8 cellular contexts compared by ENCODE assay signal in genomic region chr14:21913759-21914158, GRCh38.
DNase-seq lines count a peak whose midpoint lies in the region; ATAC-seq, FAIRE-seq and TF ChIP-seq lines count a peak whose summit lies in the region.

No MANE protein-coding gene starts in this region.

- no peak overlapping the region for H3K18ac ChIP-seq in H1 (ENCODE audit: extremely low read depth, low read length)

- H2BK20ac ChIP-seq in H1 (ENCODE audit: low read length): no peak overlapping the region

- no peaks in the 10 kb centered on the region for H3K23me2 ChIP-seq in H1 (ENCODE audit: low read depth, low read length)

- no peak overlapping the region for H3K4ac ChIP-seq in H1 (replicated peaks; ENCODE audit: insufficient read length, low read depth, low read length)

- peak; percentile 69 to 74 for TF ChIP-seq RAD21 in H1 (IDR thresholded peaks at IDR 0.05 in 1 of 2, conservative IDR thresholded peaks at IDR 0.05 in 1 of 2; ENCODE audit: low read depth in 2 of 2, low read length in 2 of 2)

- H3K14ac ChIP-seq in H1 (ENCODE audit: insufficient read length): no peak overlapping the region

- no peak overlapping the region for H3K27ac ChIP-seq in H1 (ENCODE audit: low read depth, low read length)

- peak; percentile 100 for FAIRE-seq in H1 (lab: Jason Lieb, UNC)

- no peak overlapping the region for H2AK5ac ChIP-seq in H1 (ENCODE audit: low read depth, low read length)

- H2BK120ac ChIP-seq in H1 (replicated peaks; ENCODE audit: low read depth, low read length): no peak overlapping the region

- no peak overlapping the region for H4K5ac ChIP-seq in H1 (ENCODE audit: insufficient read length, low read depth, low read length)

- H3K4me1 ChIP-seq in H1 (replicated peaks in 1 of 4; ENCODE audit: control insufficient read depth in 3 of 4, insufficient read depth in 4 of 4, low read length in 3 of 4) (no peaks in the 10 kb centered on the region), mucosa of descending colon (ENCODE audit: low read depth) (no peaks in the 10 kb centered on the region)

- no peak overlapping the region for H2BK5ac ChIP-seq in H1 (ENCODE audit: low read depth, low read length)

- H3K56ac ChIP-seq in H1 (replicated peaks; ENCODE audit: insufficient read length, low read depth, low read length): no peak overlapping the region

- H4K91ac ChIP-seq in H1 (replicated peaks; ENCODE audit: insufficient read length, low read length): no peak overlapping the region

- no peak overlapping the region for H2BK12ac ChIP-seq in H1 (ENCODE audit: low read depth, low read length)

- H3K27ac Mint-ChIP-seq in activated CD4-positive, alpha-beta T cell treated with anti-CD3 and anti-CD28 coated beads, Interleukin-2, amount 10 ng/mL, durations not matched to agents 7 days and 5 days: peak overlapping the region; percentile 46

- CTCF ChIA-PET in activated CD4-positive, alpha-beta T cell treated with anti-CD3 and anti-CD28 coated beads, Interleukin-2, amount 10 ng/mL, durations not matched to agents 7 days and 5 days (lab: Charles Lee): interaction anchor here (0.6 to 4.5 kb wide), 22 partner anchors 9 to 1040 kb away, joined by 3 to 27 read pairs (median 4); no protein-coding TSS in a partner anchor
- CTCF ChIA-PET in H1 (lab: Charles Lee; ENCODE audit: partially characterized antibody): interaction anchor here (0.8 to 4.1 kb wide), 36 partner anchors 8 to 415 kb away, joined by 3 to 21 read pairs (median 6); no protein-coding TSS in a partner anchor

- DNase-seq in D341Med (ENCODE audit: low spot score) (peak; percentile 42), HCEC 1CT (peak; percentile 59), NCI-H460 (ENCODE audit: extremely low read depth, low read depth) (peak; percentile 76), H1 (ENCODE audit: low read depth in 1 of 2, low spot score in 2 of 2) (peak; percentile 38 to 81), mucosa of descending colon (peak; percentile 35 to 84 (median 53)), epidermal melanocyte (ENCODE audit: insufficient read length, low spot score) (no peak)
- peak; percentile 89 for DNase-seq in activated CD4-positive, alpha-beta T cell treated with anti-CD3 and anti-CD28 coated beads, Interleukin-2, amount 10 ng/mL, durations not matched to agents 7 days and 5 days
- DNase-seq in stimulated activated naive CD4-positive, alpha-beta T cell (lab: John Stamatoyannopoulos, UW): peak; percentile 29 to 83 (median 68)

- no peaks in the 10 kb centered on the region for H3K9me3 Mint-ChIP-seq in activated CD4-positive, alpha-beta T cell treated with anti-CD3 and anti-CD28 coated beads, Interleukin-2, amount 10 ng/mL, durations not matched to agents 7 days and 5 days

- no peaks in the 10 kb centered on the region for H3K27me3 ChIP-seq in H1 (replicated peaks in 1 of 4; ENCODE audit: control insufficient read depth in 3 of 4, extremely low read depth in 1 of 4, insufficient read depth in 3 of 4, low read length in 3 of 4)

- H3K4me3 ChIP-seq in H1 (ENCODE audit: extremely low read depth in 1 of 4, insufficient read depth in 2 of 4, low read depth in 3 of 4, low read length in 4 of 4) (no peak overlapping the region), mucosa of descending colon (no peak overlapping the region)

- 17% methylated on average over 6 of the region's 6 CpGs; no CpG with 5 or more reads in 1 of the 2 experiments for WGBS in H1 (ENCODE audit: extremely low coverage in 1 of 2, insufficient coverage in 1 of 2, insufficient read length in 1 of 2, insufficient replicate concordance in 2 of 2, low coverage in 1 of 2, low lambda C conversion rate in 2 of 2, missing lambda C conversion rate in 1 of 2), 2 experiments

- H2BK15ac ChIP-seq in H1 (ENCODE audit: low read length): no peak overlapping the region

- no peak overlapping the region for H4K8ac ChIP-seq in H1 (ENCODE audit: extremely low read depth, insufficient read depth, low read length)

- ATAC-seq in mucosa of descending colon: peak; percentile 89

- peak overlapping the region; percentile 83; the same call in 1 of the 2 replicates for H2AFZ ChIP-seq in H1 (ENCODE audit: low read length)

- peaks cover 4% of the 10 kb centered on the region for H3K27me3 Mint-ChIP-seq in activated CD4-positive, alpha-beta T cell treated with anti-CD3 and anti-CD28 coated beads, Interleukin-2, amount 10 ng/mL, durations not matched to agents 7 days and 5 days

- H3K9ac ChIP-seq in H1 (replicated peaks in 1 of 4; ENCODE audit: extremely low read depth in 1 of 4, low read depth in 3 of 4, low read length in 3 of 4): no peak overlapping the region

- peak overlapping the region; percentile 50 for H3K4me3 Mint-ChIP-seq in activated CD4-positive, alpha-beta T cell treated with anti-CD3 and anti-CD28 coated beads, Interleukin-2, amount 10 ng/mL, durations not matched to agents 7 days and 5 days

- no peak overlapping the region for H3K4me2 ChIP-seq in H1 (ENCODE audit: insufficient read depth in 1 of 2, low read depth in 2 of 2, low read length in 2 of 2)

- no peak for TF ChIP-seq POLR2A in H1 (IDR thresholded peaks at IDR 0.05; ENCODE audit: control extremely low read depth in 1 of 2, low read depth in 2 of 2, low read length in 2 of 2)

- no peaks in the 10 kb centered on the region for H3K36me3 ChIP-seq in H1 (ENCODE audit: control insufficient read depth in 2 of 4, insufficient read depth in 4 of 4, low read length in 3 of 4)
- no peaks in the 10 kb centered on the region for H3K36me3 ChIP-seq in mucosa of descending colon (ENCODE audit: low read depth)

- POLR2A ChIA-PET in activated CD4-positive, alpha-beta T cell treated with anti-CD3 and anti-CD28 coated beads, Interleukin-2, amount 10 ng/mL, durations not matched to agents 7 days and 5 days (lab: Charles Lee): interaction anchor here (0.7 kb wide), 1 partner anchor 657 kb away, joined by 3 read pairs; no protein-coding TSS in a partner anchor
- POLR2A ChIA-PET in H1 (lab: Charles Lee; ENCODE audit: partially characterized antibody): no interaction called here

- no peaks in the 10 kb centered on the region for H3K79me1 ChIP-seq in H1 (ENCODE audit: low read depth, low read length)

- no peaks in the 10 kb centered on the region for H3K9me3 ChIP-seq in H1 (ENCODE audit: insufficient read depth in 2 of 2, low read depth in 1 of 2, low read length in 1 of 2)
- no peaks in the 10 kb centered on the region for H3K9me3 ChIP-seq in mucosa of descending colon

- no peaks in the 10 kb centered on the region for H4K20me1 ChIP-seq in H1 (replicated peaks in 1 of 2; ENCODE audit: control insufficient read depth in 1 of 2, insufficient read depth in 2 of 2, low read length in 2 of 2)

- intact Hi-C loops in mucosa of descending colon (cut with DNase I, micrococcal nuclease): no loop called here

- no peak for TF ChIP-seq EP300 in H1 (IDR thresholded peaks at IDR 0.05; ENCODE audit: borderline replicate concordance in 1 of 2, low read depth in 2 of 2, low read length in 2 of 2)

- H3K36me3 Mint-ChIP-seq in activated CD4-positive, alpha-beta T cell treated with anti-CD3 and anti-CD28 coated beads, Interleukin-2, amount 10 ng/mL, durations not matched to agents 7 days and 5 days (ENCODE audit: low read depth): no peaks in the 10 kb centered on the region

- H3K23ac ChIP-seq in H1 (ENCODE audit: insufficient read length): no peak overlapping the region

- TF ChIP-seq CTCF in H1 (IDR thresholded peaks at IDR 0.05; ENCODE audit: control extremely low read depth in 1 of 3, insufficient read depth in 1 of 3, low read depth in 1 of 3, low read length in 3 of 3) (peak in 2 of 3 experiments; percentile 81 to 83; a peak in 3 of 4 replicates), mucosa of descending colon (IDR thresholded peaks at IDR 0.05) (no peak)

- peaks cover 65% of the 10 kb centered on the region for H3K4me1 Mint-ChIP-seq in activated CD4-positive, alpha-beta T cell treated with anti-CD3 and anti-CD28 coated beads, Interleukin-2, amount 10 ng/mL, durations not matched to agents 7 days and 5 days

- H3K79me2 ChIP-seq in H1 (ENCODE audit: control insufficient read depth in 1 of 2, insufficient read depth in 2 of 2, low read length in 2 of 2): no peaks in the 10 kb centered on the region

TF ChIP-seq in H1, 55 proteins besides CTCF, POLR2A, EP300 and RAD21:
- TF ChIP-seq BACH1 (IDR thresholded peaks at IDR 0.05; ENCODE audit: low read length): no peak
- TF ChIP-seq YY1 (IDR thresholded peaks at IDR 0.05; ENCODE audit: low read depth, low read length): 0 out of 2 replicates have a peak, but pooled peaks have one; percentile 48
